Comparison of ENCODE assay signal across 1 cellular context in the genomic region with DNA sequence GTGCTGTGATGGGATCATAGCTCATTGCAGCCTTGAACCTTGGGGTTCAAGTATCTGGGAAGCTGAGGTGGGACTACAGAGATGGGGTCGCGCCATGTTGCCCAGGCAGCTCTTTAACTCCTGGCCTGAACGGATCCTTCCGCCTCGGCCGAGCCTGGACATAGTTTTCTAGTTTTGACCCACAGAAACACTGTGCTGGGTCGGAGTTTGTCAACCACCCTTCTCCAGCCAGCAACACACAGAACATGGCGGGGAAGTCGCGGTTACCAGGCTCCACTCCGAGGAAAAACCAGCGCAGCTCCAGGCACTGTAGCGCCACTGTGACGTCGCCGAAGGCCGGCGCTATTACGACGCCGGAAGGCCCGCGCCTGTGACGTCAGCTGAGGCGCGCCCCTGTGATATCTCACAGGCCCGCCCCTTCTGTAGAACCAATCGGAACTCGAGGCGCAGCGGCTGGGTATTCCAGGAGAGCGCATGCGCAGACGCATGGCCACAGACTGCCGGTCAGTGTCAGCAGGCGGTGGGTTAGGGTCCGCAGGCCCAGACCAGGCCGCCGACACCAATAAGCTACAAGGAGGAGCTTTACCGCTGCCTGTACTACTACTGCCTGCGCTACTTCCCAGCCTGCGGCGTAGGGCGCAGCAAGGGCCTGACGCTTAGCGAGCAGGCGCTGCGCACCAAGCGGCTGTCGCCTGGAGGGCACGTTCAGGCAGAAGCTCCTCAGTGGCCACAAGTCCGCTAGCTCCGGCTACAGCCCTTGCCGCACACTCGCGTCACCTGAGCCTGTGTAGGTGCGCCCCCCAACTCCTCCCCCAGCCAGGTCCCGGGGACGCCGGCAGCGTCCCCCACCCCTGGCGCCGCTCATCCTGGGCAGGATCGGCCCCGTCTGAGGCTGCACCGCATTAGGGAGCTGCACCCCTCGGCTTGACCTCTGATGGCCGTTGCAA.
TF ChIP-seq lines count a peak whose summit lies in the region.

No MANE protein-coding gene starts in this region.

TF ChIP-seq in HepG2, 621 proteins besides CTCF, POLR2A, EP300 and RAD21 (continued from another document and continues in another):
- TF ChIP-seq, protein P1, sequence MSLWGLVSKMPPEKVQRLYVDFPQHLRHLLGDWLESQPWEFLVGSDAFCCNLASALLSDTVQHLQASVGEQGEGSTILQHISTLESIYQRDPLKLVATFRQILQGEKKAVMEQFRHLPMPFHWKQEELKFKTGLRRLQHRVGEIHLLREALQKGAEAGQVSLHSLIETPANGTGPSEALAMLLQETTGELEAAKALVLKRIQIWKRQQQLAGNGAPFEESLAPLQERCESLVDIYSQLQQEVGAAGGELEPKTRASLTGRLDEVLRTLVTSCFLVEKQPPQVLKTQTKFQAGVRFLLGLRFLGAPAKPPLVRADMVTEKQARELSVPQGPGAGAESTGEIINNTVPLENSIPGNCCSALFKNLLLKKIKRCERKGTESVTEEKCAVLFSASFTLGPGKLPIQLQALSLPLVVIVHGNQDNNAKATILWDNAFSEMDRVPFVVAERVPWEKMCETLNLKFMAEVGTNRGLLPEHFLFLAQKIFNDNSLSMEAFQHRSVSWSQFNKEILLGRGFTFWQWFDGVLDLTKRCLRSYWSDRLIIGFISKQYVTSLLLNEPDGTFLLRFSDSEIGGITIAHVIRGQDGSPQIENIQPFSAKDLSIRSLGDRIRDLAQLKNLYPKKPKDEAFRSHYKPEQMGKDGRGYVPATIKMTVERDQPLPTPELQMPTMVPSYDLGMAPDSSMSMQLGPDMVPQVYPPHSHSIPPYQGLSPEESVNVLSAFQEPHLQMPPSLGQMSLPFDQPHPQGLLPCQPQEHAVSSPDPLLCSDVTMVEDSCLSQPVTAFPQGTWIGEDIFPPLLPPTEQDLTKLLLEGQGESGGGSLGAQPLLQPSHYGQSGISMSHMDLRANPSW (CRISPR knock-in tag; IDR thresholded peaks at IDR 0.05; ENCODE audit: borderline replicate concordance) = no peak
- TF ChIP-seq ZNF563 (CRISPR knock-in tag; IDR thresholded peaks at IDR 0.05) = peak; percentile 84
- peak; percentile 93 for TF ChIP-seq ZNF788 (CRISPR knock-in tag; IDR thresholded peaks at IDR 0.05; ENCODE audit: borderline replicate concordance)
- TF ChIP-seq CBX2 (IDR thresholded peaks at IDR 0.05; ENCODE audit: low read depth, low read length) = no peak
- no peak for TF ChIP-seq CBX2 (CRISPR knock-in tag; IDR thresholded peaks at IDR 0.05; ENCODE audit: low read depth)
- no peak; the same call in 1 of the 2 replicates for TF ChIP-seq JUNB (CRISPR knock-in tag; IDR thresholded peaks at IDR 0.05; ENCODE audit: borderline replicate concordance)
- TF ChIP-seq KDM3A (CRISPR knock-in tag; IDR thresholded peaks at IDR 0.05; ENCODE audit: low read depth) = no peak
- no peak for TF ChIP-seq ZNF775 (CRISPR knock-in tag; IDR thresholded peaks at IDR 0.05; ENCODE audit: borderline replicate concordance)
- TF ChIP-seq ZFP82 (CRISPR knock-in tag; IDR thresholded peaks at IDR 0.05; ENCODE audit: borderline replicate concordance) = peak; percentile 63; the same call in 1 of the 2 replicates
- TF ChIP-seq, protein P2, sequence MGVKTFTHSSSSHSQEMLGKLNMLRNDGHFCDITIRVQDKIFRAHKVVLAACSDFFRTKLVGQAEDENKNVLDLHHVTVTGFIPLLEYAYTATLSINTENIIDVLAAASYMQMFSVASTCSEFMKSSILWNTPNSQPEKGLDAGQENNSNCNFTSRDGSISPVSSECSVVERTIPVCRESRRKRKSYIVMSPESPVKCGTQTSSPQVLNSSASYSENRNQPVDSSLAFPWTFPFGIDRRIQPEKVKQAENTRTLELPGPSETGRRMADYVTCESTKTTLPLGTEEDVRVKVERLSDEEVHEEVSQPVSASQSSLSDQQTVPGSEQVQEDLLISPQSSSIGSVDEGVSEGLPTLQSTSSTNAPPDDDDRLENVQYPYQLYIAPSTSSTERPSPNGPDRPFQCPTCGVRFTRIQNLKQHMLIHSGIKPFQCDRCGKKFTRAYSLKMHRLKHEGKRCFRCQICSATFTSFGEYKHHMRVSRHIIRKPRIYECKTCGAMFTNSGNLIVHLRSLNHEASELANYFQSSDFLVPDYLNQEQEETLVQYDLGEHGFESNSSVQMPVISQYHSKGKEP (CRISPR knock-in tag; IDR thresholded peaks at IDR 0.05) = 0 out of 2 replicates have a peak, but pooled peaks have one; percentile 61
- TF ChIP-seq KDM1A (CRISPR knock-in tag; IDR thresholded peaks at IDR 0.05) = no peak
- TF ChIP-seq, protein P3, sequence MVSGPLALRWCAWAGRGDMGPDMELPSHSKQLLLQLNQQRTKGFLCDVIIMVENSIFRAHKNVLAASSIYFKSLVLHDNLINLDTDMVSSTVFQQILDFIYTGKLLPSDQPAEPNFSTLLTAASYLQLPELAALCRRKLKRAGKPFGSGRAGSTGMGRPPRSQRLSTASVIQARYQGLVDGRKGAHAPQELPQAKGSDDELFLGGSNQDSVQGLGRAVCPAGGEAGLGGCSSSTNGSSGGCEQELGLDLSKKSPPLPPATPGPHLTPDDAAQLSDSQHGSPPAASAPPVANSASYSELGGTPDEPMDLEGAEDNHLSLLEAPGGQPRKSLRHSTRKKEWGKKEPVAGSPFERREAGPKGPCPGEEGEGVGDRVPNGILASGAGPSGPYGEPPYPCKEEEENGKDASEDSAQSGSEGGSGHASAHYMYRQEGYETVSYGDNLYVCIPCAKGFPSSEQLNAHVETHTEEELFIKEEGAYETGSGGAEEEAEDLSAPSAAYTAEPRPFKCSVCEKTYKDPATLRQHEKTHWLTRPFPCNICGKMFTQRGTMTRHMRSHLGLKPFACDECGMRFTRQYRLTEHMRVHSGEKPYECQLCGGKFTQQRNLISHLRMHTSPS (CRISPR knock-in tag; IDR thresholded peaks at IDR 0.05; ENCODE audit: low read depth) = peak; percentile 54
- TF ChIP-seq ZNF205 (CRISPR knock-in tag; IDR thresholded peaks at IDR 0.05) = no peak
- TF ChIP-seq EEA1 (CRISPR knock-in tag; IDR thresholded peaks at IDR 0.05; ENCODE audit: borderline replicate concordance) = peak; percentile 72; the same call in 1 of the 2 replicates
- TF ChIP-seq ZNF446 (CRISPR knock-in tag; IDR thresholded peaks at IDR 0.05) = 0 out of 2 replicates have a peak, but pooled peaks have one; percentile 52
- TF ChIP-seq RBAK (CRISPR knock-in tag; IDR thresholded peaks at IDR 0.05) = peak; percentile 62; the same call in 1 of the 2 replicates
- peak; percentile 89 for TF ChIP-seq AGO2 (optimal IDR thresholded peaks at IDR 0.05; ENCODE audit: low read depth, low read length)
- no peak for TF ChIP-seq ZNF737 (CRISPR knock-in tag; IDR thresholded peaks at IDR 0.05; ENCODE audit: borderline replicate concordance)
- TF ChIP-seq ZNF616 (CRISPR knock-in tag; IDR thresholded peaks at IDR 0.05; ENCODE audit: low read depth) = peak; percentile 75; the same call in 1 of the 2 replicates
- TF ChIP-seq MED13 (CRISPR knock-in tag; IDR thresholded peaks at IDR 0.05) = no peak; the same call in 1 of the 2 replicates
- peak; percentile 87; the same call in 1 of the 2 replicates for TF ChIP-seq YEATS2 (CRISPR knock-in tag; IDR thresholded peaks at IDR 0.05; ENCODE audit: borderline replicate concordance)
- TF ChIP-seq FOXP4 (CRISPR knock-in tag; IDR thresholded peaks at IDR 0.05) = peak; percentile 58
- TF ChIP-seq ZNF343 (CRISPR knock-in tag; IDR thresholded peaks at IDR 0.05) = no peak
- peak; percentile 60; the same call in 1 of the 2 replicates for TF ChIP-seq ZNF143 (CRISPR knock-in tag; IDR thresholded peaks at IDR 0.05)
- TF ChIP-seq XRCC5 (optimal IDR thresholded peaks at IDR 0.05; ENCODE audit: low read length) = peak; percentile 45
- no peak for TF ChIP-seq U2AF2 (IDR thresholded peaks at IDR 0.05; ENCODE audit: low read depth, low read length)
- 0 out of 2 replicates have a peak, but pooled peaks have one; percentile 57 for TF ChIP-seq ZNF619 (CRISPR knock-in tag; IDR thresholded peaks at IDR 0.05)
- TF ChIP-seq, protein P4, sequence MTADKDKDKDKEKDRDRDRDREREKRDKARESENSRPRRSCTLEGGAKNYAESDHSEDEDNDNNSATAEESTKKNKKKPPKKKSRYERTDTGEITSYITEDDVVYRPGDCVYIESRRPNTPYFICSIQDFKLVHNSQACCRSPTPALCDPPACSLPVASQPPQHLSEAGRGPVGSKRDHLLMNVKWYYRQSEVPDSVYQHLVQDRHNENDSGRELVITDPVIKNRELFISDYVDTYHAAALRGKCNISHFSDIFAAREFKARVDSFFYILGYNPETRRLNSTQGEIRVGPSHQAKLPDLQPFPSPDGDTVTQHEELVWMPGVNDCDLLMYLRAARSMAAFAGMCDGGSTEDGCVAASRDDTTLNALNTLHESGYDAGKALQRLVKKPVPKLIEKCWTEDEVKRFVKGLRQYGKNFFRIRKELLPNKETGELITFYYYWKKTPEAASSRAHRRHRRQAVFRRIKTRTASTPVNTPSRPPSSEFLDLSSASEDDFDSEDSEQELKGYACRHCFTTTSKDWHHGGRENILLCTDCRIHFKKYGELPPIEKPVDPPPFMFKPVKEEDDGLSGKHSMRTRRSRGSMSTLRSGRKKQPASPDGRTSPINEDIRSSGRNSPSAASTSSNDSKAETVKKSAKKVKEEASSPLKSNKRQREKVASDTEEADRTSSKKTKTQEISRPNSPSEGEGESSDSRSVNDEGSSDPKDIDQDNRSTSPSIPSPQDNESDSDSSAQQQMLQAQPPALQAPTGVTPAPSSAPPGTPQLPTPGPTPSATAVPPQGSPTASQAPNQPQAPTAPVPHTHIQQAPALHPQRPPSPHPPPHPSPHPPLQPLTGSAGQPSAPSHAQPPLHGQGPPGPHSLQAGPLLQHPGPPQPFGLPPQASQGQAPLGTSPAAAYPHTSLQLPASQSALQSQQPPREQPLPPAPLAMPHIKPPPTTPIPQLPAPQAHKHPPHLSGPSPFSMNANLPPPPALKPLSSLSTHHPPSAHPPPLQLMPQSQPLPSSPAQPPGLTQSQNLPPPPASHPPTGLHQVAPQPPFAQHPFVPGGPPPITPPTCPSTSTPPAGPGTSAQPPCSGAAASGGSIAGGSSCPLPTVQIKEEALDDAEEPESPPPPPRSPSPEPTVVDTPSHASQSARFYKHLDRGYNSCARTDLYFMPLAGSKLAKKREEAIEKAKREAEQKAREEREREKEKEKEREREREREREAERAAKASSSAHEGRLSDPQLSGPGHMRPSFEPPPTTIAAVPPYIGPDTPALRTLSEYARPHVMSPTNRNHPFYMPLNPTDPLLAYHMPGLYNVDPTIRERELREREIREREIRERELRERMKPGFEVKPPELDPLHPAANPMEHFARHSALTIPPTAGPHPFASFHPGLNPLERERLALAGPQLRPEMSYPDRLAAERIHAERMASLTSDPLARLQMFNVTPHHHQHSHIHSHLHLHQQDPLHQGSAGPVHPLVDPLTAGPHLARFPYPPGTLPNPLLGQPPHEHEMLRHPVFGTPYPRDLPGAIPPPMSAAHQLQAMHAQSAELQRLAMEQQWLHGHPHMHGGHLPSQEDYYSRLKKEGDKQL (CRISPR knock-in tag; IDR thresholded peaks at IDR 0.05; ENCODE audit: low read depth) = peak; percentile 50; the same call in 1 of the 2 replicates
- TF ChIP-seq ZHX2 (IDR thresholded peaks at IDR 0.05; ENCODE audit: low read depth) = peak; percentile 100
- no peak; the same call in 1 of the 2 replicates for TF ChIP-seq ZHX2 (CRISPR knock-in tag; IDR thresholded peaks at IDR 0.05; ENCODE audit: borderline replicate concordance)
- peak; percentile 81; the same call in 1 of the 2 replicates for TF ChIP-seq ZNF441 (CRISPR knock-in tag; IDR thresholded peaks at IDR 0.05; ENCODE audit: borderline replicate concordance)
- no peak for TF ChIP-seq HNRNPH1 (optimal IDR thresholded peaks at IDR 0.05; ENCODE audit: low read depth, low read length)
- TF ChIP-seq NCOR1 (IDR thresholded peaks at IDR 0.05; ENCODE audit: borderline replicate concordance, low read length) = no peak
- TF ChIP-seq SNAI1 (CRISPR knock-in tag; IDR thresholded peaks at IDR 0.05; ENCODE audit: borderline replicate concordance) = peak; percentile 65; the same call in 1 of the 2 replicates
